13 cellular contexts compared by ENCODE assay signal in the genomic region with DNA sequence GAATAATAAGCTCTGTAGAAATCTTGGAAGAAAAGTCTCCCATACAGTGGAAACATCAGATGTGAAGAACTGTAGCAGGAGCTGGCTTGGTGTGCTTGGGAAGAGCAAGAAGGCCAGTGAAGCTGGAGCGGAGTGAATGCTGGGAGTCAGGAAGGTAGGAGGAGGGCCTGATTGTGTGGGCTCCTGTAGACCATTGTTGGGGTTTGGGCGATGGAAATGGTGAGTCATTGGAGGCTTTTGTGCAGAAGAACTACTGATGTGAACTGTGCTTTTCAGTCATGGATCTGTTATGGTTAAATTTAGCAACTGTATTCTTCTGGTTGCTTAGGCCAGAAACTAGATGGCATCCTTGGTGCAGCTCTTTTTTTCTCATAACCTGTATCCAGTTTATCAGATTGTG. TPM values are rescaled to one million over a fixed set of nuclear protein-coding genes. Genes with fewer than 3 reads are reported as not detected.
DNase-seq lines count a peak whose midpoint lies in the region; ATAC-seq and TF ChIP-seq lines count a peak whose summit lies in the region.
"Had no signal": no experiment of that assay in that cellular context is flagged by ENCODE, and none has a peak within 500 bp of the region (broad histone marks: within the 10 kb centered on the region; RNA-seq: fewer than 3 reads in every experiment).

No MANE protein-coding gene starts in this region.

- H3K4me3 Mint-ChIP-seq in MCF 10A (ENCODE audit: unreplicated experiment) = no peak overlapping the region
- H3K4me3 Mint-ChIP-seq: B cell had no signal

- CTCF ChIA-PET in MCF 10A (lab: Yijun Ruan, JAX) (interaction anchor here (0.6 to 8.2 kb wide), 3 partner anchors 8 to 371 kb away, joined by 4 to 96 read pairs (median 6); no protein-coding TSS in a partner anchor), OCI-LY7 (lab: Charles Lee; ENCODE audit: unreplicated experiment) (no interaction called here)

- TF ChIP-seq EP300 in esophagus muscularis mucosa (IDR thresholded peaks at IDR 0.05) (no peak), gastroesophageal sphincter (IDR thresholded peaks at IDR 0.05) (no peak), ovary (IDR thresholded peaks at IDR 0.05) (no peak)

- no peaks in the 10 kb centered on the region for H3K36me3 ChIP-seq in breast epithelium
- peaks cover 47% of the 10 kb centered on the region for H3K36me3 ChIP-seq in OCI-LY7 (ENCODE audit: insufficient read depth, low read length)
- no peaks in the 10 kb centered on the region for H3K36me3 ChIP-seq in esophagus muscularis mucosa
- no peaks in the 10 kb centered on the region for H3K36me3 ChIP-seq in gastroesophageal sphincter
- H3K36me3 ChIP-seq in ovary = no peaks in the 10 kb centered on the region

- no peak overlapping the region for H3K27ac Mint-ChIP-seq in MCF 10A (ENCODE audit: low read depth, unreplicated experiment)
- H3K27ac Mint-ChIP-seq: B cell had no signal

- peaks cover 21% of the 10 kb centered on the region for H3K4me1 Mint-ChIP-seq in MCF 10A (ENCODE audit: insufficient read depth, unreplicated experiment)

- no peaks in the 10 kb centered on the region for H3K9me3 ChIP-seq in breast epithelium
- no peaks in the 10 kb centered on the region for H3K9me3 ChIP-seq in OCI-LY7 (ENCODE audit: low read length)
- H3K9me3 ChIP-seq in esophagus muscularis mucosa = no peaks in the 10 kb centered on the region
- H3K9me3 ChIP-seq in gastroesophageal sphincter = no peaks in the 10 kb centered on the region
- no peaks in the 10 kb centered on the region for H3K9me3 ChIP-seq in ovary
- H3K9me3 ChIP-seq: mucosa of descending colon had no signal

- intact Hi-C loops in MCF 10A (cut with micrococcal nuclease) = no loop called here
- intact Hi-C loops in breast epithelium (cut with DNase I; ENCODE audit: low total_unique reads) = no loop called here
- intact Hi-C loops in OCI-LY7 (cut with micrococcal nuclease; ENCODE audit: unreplicated experiment) = loop anchor here (5.0 kb wide), 3 partner anchors 328 to 1298 kb away; no protein-coding TSS in a partner anchor
- intact Hi-C loops in esophagus muscularis mucosa (cut with DNase I) = loop anchor here (5.0 kb wide), 1 partner anchor 1278 kb away; no protein-coding TSS in a partner anchor
- intact Hi-C loops in ovary (cut with DNase I) = loop anchor here in 1 of 4 donors (5.0 kb wide), 1 partner anchor 542 kb away; no protein-coding TSS in a partner anchor

- TF ChIP-seq CTCF in MCF 10A (IDR thresholded peaks at IDR 0.05; ENCODE audit: unreplicated experiment) = no peak
- no peak for TF ChIP-seq CTCF in breast epithelium (IDR thresholded peaks at IDR 0.05)
- TF ChIP-seq CTCF in OCI-LY7 (conservative IDR thresholded peaks at IDR 0.05; ENCODE audit: low read length) = no peak
- no peak for TF ChIP-seq CTCF in esophagus muscularis mucosa (IDR thresholded peaks at IDR 0.05)
- TF ChIP-seq CTCF in gastroesophageal sphincter (IDR thresholded peaks at IDR 0.05) = no peak
- no peak for TF ChIP-seq CTCF in ovary (IDR thresholded peaks at IDR 0.05)

- WGBS in esophagus muscularis mucosa = 79% methylated on average over 2 of the region's 2 CpGs
- 72 to 76% methylated on average over 2 of the region's 2 CpGs for WGBS in gastroesophageal sphincter (ENCODE audit: low coverage in 1 of 2), 2 donors
- WGBS in ovary, 3 donors = 81 to 87% (median 83%) methylated on average over 2 of the region's 2 CpGs

- H3K9me3 Mint-ChIP-seq in MCF 10A (ENCODE audit: unreplicated experiment) = no peaks in the 10 kb centered on the region

- H3K27me3 ChIP-seq in breast epithelium = no peaks in the 10 kb centered on the region
- no peaks in the 10 kb centered on the region for H3K27me3 ChIP-seq in esophagus muscularis mucosa
- H3K27me3 ChIP-seq in gastroesophageal sphincter = no peaks in the 10 kb centered on the region
- H3K27me3 ChIP-seq in ovary = no peaks in the 10 kb centered on the region

- no peak overlapping the region for H2AFZ ChIP-seq in OCI-LY7 (ENCODE audit: low read length)

- ATAC-seq in gastroesophageal sphincter = no peak
- ATAC-seq: mucosa of descending colon had no signal

- peaks cover 0 to 16% of the 10 kb centered on the region in 2 donors for H3K4me1 ChIP-seq in breast epithelium
- peaks cover 32% of the 10 kb centered on the region for H3K4me1 ChIP-seq in OCI-LY7 (ENCODE audit: insufficient read depth, low read length, poor library complexity, severe bottlenecking)
- peaks cover 38 to 70% (median 64%) of the 10 kb centered on the region in 4 donors for H3K4me1 ChIP-seq in esophagus muscularis mucosa
- peaks cover 14 to 79% (median 29%) of the 10 kb centered on the region in 3 donors for H3K4me1 ChIP-seq in gastroesophageal sphincter
- H3K4me1 ChIP-seq in ovary (ENCODE audit: insufficient read depth) = peaks cover 14% of the 10 kb centered on the region

- peak overlapping the region; percentile 90 for H3K4me2 ChIP-seq in OCI-LY7 (ENCODE audit: low read length)

- peaks cover 71% of the 10 kb centered on the region for H3K79me2 ChIP-seq in OCI-LY7 (ENCODE audit: insufficient read depth, low read depth, low read length)

- TF ChIP-seq POLR2A in breast epithelium (IDR thresholded peaks at IDR 0.05) = no peak
- TF ChIP-seq POLR2A in esophagus muscularis mucosa (IDR thresholded peaks at IDR 0.05; ENCODE audit: low read depth) = no peak
- no peak for TF ChIP-seq POLR2A in gastroesophageal sphincter (IDR thresholded peaks at IDR 0.05)
- TF ChIP-seq POLR2A in ovary (IDR thresholded peaks at IDR 0.05) = no peak

- H3K27ac ChIP-seq in breast epithelium = no peak overlapping the region
- H3K27ac ChIP-seq in OCI-LY7 (ENCODE audit: low read depth, low read length, poor library complexity, severe bottlenecking) = no peak overlapping the region
- H3K27ac ChIP-seq in esophagus muscularis mucosa (replicated peaks in 1 of 4) = no peak overlapping the region
- H3K27ac ChIP-seq in gastroesophageal sphincter = no peak overlapping the region
- H3K27ac ChIP-seq in ovary = no peak overlapping the region

- POLR2A ChIA-PET in MCF 10A (lab: Yijun Ruan, JAX) = interaction anchor here (0.7 kb wide), 1 partner anchor 48 kb away, joined by 5 read pairs; no protein-coding TSS in a partner anchor
- POLR2A ChIA-PET in OCI-LY7 (lab: Charles Lee) = interaction anchor here (1.6 kb wide), 1 partner anchor 8 kb away, joined by 7 read pairs; no protein-coding TSS in a partner anchor

- peaks cover 24% of the 10 kb centered on the region for H4K20me1 ChIP-seq in OCI-LY7 (ENCODE audit: insufficient read depth, low read length)

- no peaks in the 10 kb centered on the region for H3K27me3 Mint-ChIP-seq in MCF 10A (ENCODE audit: insufficient read depth, unreplicated experiment)
- H3K27me3 Mint-ChIP-seq: B cell had no signal

- BruUV-seq in MCF 10A (replicated peaks; lab: Mats Ljungman, UMichigan) = no TSS peak
- BruUV-seq in OCI-LY7 (replicated peaks; lab: Mats Ljungman, UMichigan) = no TSS peak

- H3K9me2 ChIP-seq in OCI-LY7 (ENCODE audit: insufficient read depth, low read length) = no peaks in the 10 kb centered on the region

- H3K4me3 ChIP-seq in breast epithelium = peak overlapping the region in 1 of 3 donors; percentile 4
- peak overlapping the region; percentile 99 for H3K4me3 ChIP-seq in OCI-LY7 (ENCODE audit: low read depth, low read length, poor library complexity, severe bottlenecking)
- H3K4me3 ChIP-seq in esophagus muscularis mucosa = no peak overlapping the region
- H3K4me3 ChIP-seq in gastroesophageal sphincter = no peak overlapping the region
- H3K4me3 ChIP-seq in ovary = no peak overlapping the region
- H3K4me3 ChIP-seq: mucosa of descending colon had no signal

- in situ Hi-C loops in KBM-7 (cut with MboI; ENCODE audit: low pct_unique_long_range_greater_than_20kb, low sequenced_read_pairs) = loop anchor here (25.0 kb wide), 1 partner anchor 287 kb away; a partner anchor contains a TSS

- peaks cover 11% of the 10 kb centered on the region for H3K36me3 Mint-ChIP-seq in MCF 10A (ENCODE audit: insufficient read depth, unreplicated experiment)

- DNase-seq in MCF 10A (ENCODE audit: unreplicated experiment) (peak; percentile 5), breast epithelium (ENCODE audit: low spot score in 2 of 2) (no peak), OCI-LY7 (ENCODE audit: low spot score) (no peak), esophagus muscularis mucosa (ENCODE audit: extremely low spot score) (peak; percentile 42), KBM-7 (no peak), ovary (no peak)
- peak; percentile 8 to 22 for DNase-seq in stimulated activated CD4-positive, alpha-beta T cell treated with anti-CD3 and anti-CD28 coated beads, Interleukin-4, amount 100 ng/mL, for 48 hours (ENCODE audit: low read depth in 2 of 2)
- DNase-seq: activated gamma-delta T cell, mucosa of descending colon, NCI-H1417, NCI-H510A had no signal

RNA-seq across cellular contexts. Expression of a gene that starts 2.3 kb away (rescaled TPM):
- total RNA-seq in MCF 10A (2022) (25.7 and 28.4 TPM in 2 replicates), breast epithelium (10 to 100 TPM; 33.1 to 47.7 (median 34.1) TPM), OCI-LY7 (2022) (27.3 and 28.0 TPM in 2 replicates), esophagus muscularis mucosa (10 to 100 TPM; 27.6 to 31.6 (median 30.1) TPM), gastroesophageal sphincter (10 to 100 TPM; 28.0 to 41.6 (median 34.7) TPM), ovary (10 to 100 TPM; 22.7 to 38.0 (median 30.7) TPM)
- total RNA-seq in OCI-LY7 (2014; rRNA removed; shearing (Covaris generic)) = 24.4 and 25.2 TPM in 2 replicates
- polyA plus RNA-seq in ovary = 10 to 100 TPM; 10.7 to 18.6 TPM

Comparison
In these comparisons a context has a peak if more than half of its experiments do, and no peak if none do; other contexts are left out.
1. DNase-seq: peak in MCF 10A (single experiment), esophagus muscularis mucosa (single experiment) and stimulated activated CD4-positive, alpha-beta T cell treated with anti-CD3 and anti-CD28 coated beads, Interleukin-4, amount 100 ng/mL, for 48 hours (2 of 2); none in breast epithelium (0 of 2), OCI-LY7 (single experiment), KBM-7 (single experiment) and ovary (0 of 5).
2. intact Hi-C loops: an anchor here in OCI-LY7 (5.0 kb wide) and esophagus muscularis mucosa (5.0 kb wide); none called in MCF 10A and breast epithelium.